In genomic region chr6:51959744-51960383, GRCh38 we compare ENCODE assay signal across 8 cellular contexts.
DNase-seq lines count a peak whose midpoint lies in the region; ATAC-seq and TF ChIP-seq lines count a peak whose summit lies in the region.

No MANE protein-coding gene starts in this region.

- H3K36me3 ChIP-seq in iPS DF 6.9 (ENCODE audit: control insufficient read depth, insufficient read depth, low read length): no peaks in the 10 kb centered on the region

- H3K4me3 ChIP-seq in astrocyte of the cerebellum (ENCODE audit: low read depth, low read length): no peak overlapping the region
- no peak overlapping the region for H3K4me3 ChIP-seq in iPS DF 6.9 (ENCODE audit: low read length)

- ATAC-seq in GM21360 (IDR thresholded peaks at IDR 0.05; ENCODE audit: unreplicated experiment): peak; percentile 75

- H3K27me3 ChIP-seq in iPS DF 6.9 (ENCODE audit: control insufficient read depth, insufficient read depth, low read length): no peaks in the 10 kb centered on the region

- H3K4me1 ChIP-seq in iPS DF 6.9 (ENCODE audit: control insufficient read depth, insufficient read depth, low read length): no peaks in the 10 kb centered on the region

- H3K27ac ChIP-seq in iPS DF 6.9 (ENCODE audit: low read length): no peak overlapping the region

- H3K9me3 ChIP-seq in iPS DF 6.9 (ENCODE audit: control insufficient read depth, insufficient read depth, low read length): no peaks in the 10 kb centered on the region

- DNase-seq in GF-D8 (lab: John Stamatoyannopoulos, UW) (peak; percentile 2), HS-5 (ENCODE audit: low read depth) (peak; percentile 26), NOMO-1 treated with DMSO at 0.1 percent for 48 hours (lab: John Stamatoyannopoulos, UW; ENCODE audit: unreplicated experiment) (peak; percentile 46), astrocyte of the cerebellum (ENCODE audit: low read depth) (peak; percentile 60), iPS DF 6.9 (ENCODE audit: low read depth, low spot score) (peak; percentile 64), T-helper 9 cell (no peak)
- DNase-seq in stimulated activated CD4-positive, alpha-beta T cell treated with anti-CD3 and anti-CD28 coated beads, Interleukin-12 subunit alpha, Interleukin-12 subunit beta, amount 100 ng/mL, for 48 hours (ENCODE audit: low read depth in 2 of 3, low spot score in 1 of 3): peak; percentile 4 to 28 (median 27)

- WGBS in iPS DF 6.9 (ENCODE audit: insufficient coverage, insufficient read length): no CpG with 5 or more reads among the region's 6 CpGs

- in situ Hi-C loops in astrocyte of the cerebellum (cut with HindIII; ENCODE audit: low sequenced_read_pairs): no loop called here

- peak; percentile 85 for TF ChIP-seq CTCF in astrocyte of the cerebellum (IDR thresholded peaks at IDR 0.05; ENCODE audit: low read depth, low read length, missing control alignments)
